1 cellular context compared by ENCODE assay signal in the genomic region with DNA sequence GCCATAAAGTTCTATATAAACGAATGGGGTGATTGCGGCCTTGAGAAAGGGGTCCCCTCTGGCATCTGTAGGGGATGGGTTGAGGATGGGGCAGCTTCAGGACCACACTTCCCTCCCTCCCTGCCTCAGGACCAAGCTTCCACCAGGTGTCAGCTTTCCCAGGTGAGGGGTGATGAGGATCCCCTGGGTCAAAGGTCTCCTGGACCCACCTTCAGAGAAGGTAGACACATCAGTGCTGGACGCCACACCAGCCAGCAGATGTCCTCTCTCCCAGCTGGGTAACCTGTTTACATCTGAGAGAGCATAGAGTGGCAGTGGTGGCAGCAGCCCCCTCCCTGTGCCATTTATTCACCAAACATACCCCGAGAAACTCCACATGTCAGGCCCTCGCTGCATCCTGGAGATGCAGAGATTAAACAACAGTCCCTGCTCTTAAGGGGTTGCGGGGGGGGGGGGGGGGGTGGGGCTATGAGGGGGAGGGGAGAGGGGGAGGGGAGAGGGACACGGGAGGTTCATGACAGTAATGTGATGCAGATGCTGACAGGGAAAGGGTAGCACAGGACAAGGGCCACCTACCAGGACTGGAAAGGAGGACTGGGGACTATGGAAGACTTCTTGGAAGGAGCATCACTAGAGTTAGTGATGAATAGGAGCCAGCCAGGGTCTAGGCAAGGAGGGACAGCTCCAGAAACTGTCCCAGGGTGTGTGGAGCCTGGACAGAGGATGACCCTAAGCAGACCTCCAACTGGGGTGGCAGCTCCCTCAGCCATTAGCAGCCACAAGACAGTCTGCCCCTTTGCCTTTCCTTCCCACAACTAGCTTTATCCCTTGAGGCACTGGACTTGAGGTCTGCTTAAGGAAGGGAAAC.
TF ChIP-seq lines count a peak whose summit lies in the region.

No MANE protein-coding gene starts in this region.

TF ChIP-seq in HepG2, 621 proteins besides CTCF, POLR2A, EP300 and RAD21:
- TF ChIP-seq CAMTA2 (CRISPR knock-in tag; IDR thresholded peaks at IDR 0.05; ENCODE audit: borderline replicate concordance) (no peak), MAFF (IDR thresholded peaks at IDR 0.05; ENCODE audit: low read depth, low read length) (no peak), SMAD3 (CRISPR knock-in tag; IDR thresholded peaks at IDR 0.05) (no peak), ZBTB7B (CRISPR knock-in tag; IDR thresholded peaks at IDR 0.05) (no peak), XRCC5 (optimal IDR thresholded peaks at IDR 0.05; ENCODE audit: low read length) (no peak)
- TF ChIP-seq, protein P1, sequence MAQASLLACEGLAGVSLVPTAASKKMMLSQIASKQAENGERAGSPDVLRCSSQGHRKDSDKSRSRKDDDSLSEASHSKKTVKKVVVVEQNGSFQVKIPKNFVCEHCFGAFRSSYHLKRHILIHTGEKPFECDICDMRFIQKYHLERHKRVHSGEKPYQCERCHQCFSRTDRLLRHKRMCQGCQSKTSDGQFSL (CRISPR knock-in tag; IDR thresholded peaks at IDR 0.05) = 0 out of 2 replicates have a peak, but pooled peaks have one; percentile 30
TF ChIP-seq in HepG2: peak in this region for 1.
